21 cellular contexts compared by ENCODE assay signal in genomic region chr3:52227766-52228165, GRCh38. TPM values are rescaled to one million over a fixed set of nuclear protein-coding genes. Genes with fewer than 3 reads are reported as not detected.
A peak's percentile ranks its signal among the peaks of the same experiment; 100 is the strongest.
DNase-seq lines count a peak whose midpoint lies in the region; ATAC-seq and TF ChIP-seq lines count a peak whose summit lies in the region.
"Had no signal": no experiment of that assay in that cellular context is flagged by ENCODE, and none has a peak within 500 bp of the region (broad histone marks: within the 10 kb centered on the region; RNA-seq: fewer than 3 reads in every experiment).

No MANE protein-coding gene starts in this region.

- no peak overlapping the region for H3K4me3 Mint-ChIP-seq in activated CD8-positive, alpha-beta memory T cell treated with anti-CD3 and anti-CD28 coated beads, Interleukin-2, amount 10 ng/mL, durations not matched to agents 7 days and 5 days
- H3K4me3 Mint-ChIP-seq in endodermal cell = no peak overlapping the region
- H3K4me3 Mint-ChIP-seq: central memory CD8-positive, alpha-beta T cell had no signal

- H3K27ac Mint-ChIP-seq in activated CD8-positive, alpha-beta memory T cell treated with anti-CD3 and anti-CD28 coated beads, Interleukin-2, amount 10 ng/mL, durations not matched to agents 7 days and 5 days = peak overlapping the region; percentile 17
- H3K27ac Mint-ChIP-seq in endodermal cell = no peak overlapping the region
- H3K27ac Mint-ChIP-seq: progenitor cell of endocrine pancreas had no signal

- peaks cover 51% of the 10 kb centered on the region for H3K4me1 Mint-ChIP-seq in activated CD8-positive, alpha-beta memory T cell treated with anti-CD3 and anti-CD28 coated beads, Interleukin-2, amount 10 ng/mL, durations not matched to agents 7 days and 5 days
- H3K4me1 Mint-ChIP-seq in endodermal cell = no peaks in the 10 kb centered on the region

- CTCF ChIA-PET in activated CD8-positive, alpha-beta memory T cell treated with anti-CD3 and anti-CD28 coated beads, Interleukin-2, amount 10 ng/mL, durations not matched to agents 7 days and 5 days (lab: Charles Lee) = interaction anchor here (0.8 to 1.6 kb wide), 4 partner anchors 10 to 109 kb away, joined by 3 to 4 read pairs (median 3); no protein-coding TSS in a partner anchor

- no peak for TF ChIP-seq CTCF in endodermal cell (conservative IDR thresholded peaks at IDR 0.05)

- H3K27ac ChIP-seq in Karpas-422 (ENCODE audit: low read length) (peak overlapping the region; percentile 99), endodermal cell (ENCODE audit: low read depth, low read length) (peak overlapping the region; percentile 32)
- H3K27ac ChIP-seq: dorsolateral prefrontal cortex, GM23248, lower lobe of right lung, suprapubic skin, uterus had no signal

- no peaks in the 10 kb centered on the region for H3K9me3 Mint-ChIP-seq in activated CD8-positive, alpha-beta memory T cell treated with anti-CD3 and anti-CD28 coated beads, Interleukin-2, amount 10 ng/mL, durations not matched to agents 7 days and 5 days (ENCODE audit: low read depth)
- H3K9me3 Mint-ChIP-seq in endodermal cell = no peaks in the 10 kb centered on the region
- H3K9me3 Mint-ChIP-seq: central memory CD8-positive, alpha-beta T cell had no signal

- DNase-seq in activated CD8-positive, alpha-beta memory T cell treated with anti-CD3 and anti-CD28 coated beads, Interleukin-2, amount 10 ng/mL, durations not matched to agents 7 days and 5 days = no peak
- no peak for DNase-seq in activated CD8-positive, alpha-beta memory T cell treated with anti-CD3 and anti-CD28 coated beads, Interleukin-2, amount 50 U/mL, for 48 hours
- DNase-seq in Karpas-422 (no peak), endodermal cell (no peak), NCI-H82 treated with DMSO at 0.1 percent for 48 hours (lab: John Stamatoyannopoulos, UW; ENCODE audit: unreplicated experiment) (no peak)
- no peak for DNase-seq in stimulated activated naive CD4-positive, alpha-beta T cell (lab: John Stamatoyannopoulos, UW)
- DNase-seq: EL, glutamatergic neuron, GM23248, lower lobe of right lung, NCI-H1048, NCI-H1930, NCI-H2227 treated with DMSO at 0.1 percent for 48 hours, uterus had no signal

- no peaks in the 10 kb centered on the region for H3K9me3 ChIP-seq in Karpas-422 (ENCODE audit: low read length)
- H3K9me3 ChIP-seq in endodermal cell (ENCODE audit: control insufficient read depth, low read length) = no peaks in the 10 kb centered on the region
- H3K9me3 ChIP-seq: lower lobe of right lung, suprapubic skin, uterus had no signal

- peaks cover 23% of the 10 kb centered on the region for H3K36me3 ChIP-seq in Karpas-422 (ENCODE audit: insufficient read depth, low read length)
- peaks cover 18% of the 10 kb centered on the region for H3K36me3 ChIP-seq in endodermal cell (ENCODE audit: control insufficient read depth, insufficient read depth, low read length)
- H3K36me3 ChIP-seq: uterus had no signal

- no peak overlapping the region for H2AFZ ChIP-seq in Karpas-422 (ENCODE audit: low read length)
- H2AFZ ChIP-seq: GM23248 had no signal

- H3K4me3 ChIP-seq in Karpas-422 (ENCODE audit: low read length) (no peak overlapping the region), endodermal cell (ENCODE audit: low read length) (no peak overlapping the region)
- H3K4me3 ChIP-seq: dorsolateral prefrontal cortex, GM23248, lower lobe of right lung, suprapubic skin, uterus had no signal

- H3K4me2 ChIP-seq in Karpas-422 (ENCODE audit: low read depth, low read length, poor library complexity, severe bottlenecking) = peak overlapping the region; percentile 97

- H3K27me3 ChIP-seq in Karpas-422 (ENCODE audit: low read length) = no peaks in the 10 kb centered on the region
- H3K27me3 ChIP-seq in endodermal cell (ENCODE audit: control insufficient read depth, insufficient read depth, low read length, poor library complexity, severe bottlenecking) = no peaks in the 10 kb centered on the region
- H3K27me3 ChIP-seq: dorsolateral prefrontal cortex, suprapubic skin, uterus had no signal

- H3K79me2 ChIP-seq in Karpas-422 (ENCODE audit: low read length) = peaks cover 26% of the 10 kb centered on the region

- peaks cover 20% of the 10 kb centered on the region for H3K36me3 Mint-ChIP-seq in activated CD8-positive, alpha-beta memory T cell treated with anti-CD3 and anti-CD28 coated beads, Interleukin-2, amount 10 ng/mL, durations not matched to agents 7 days and 5 days
- H3K36me3 Mint-ChIP-seq in endodermal cell (ENCODE audit: low read depth) = peaks cover 23% of the 10 kb centered on the region

- no peaks in the 10 kb centered on the region for H3K9me2 ChIP-seq in Karpas-422 (replicated peaks; ENCODE audit: insufficient read depth, low read length)

- H3K4me1 ChIP-seq in Karpas-422 (ENCODE audit: low read length) (peaks cover 69% of the 10 kb centered on the region), endodermal cell (ENCODE audit: control insufficient read depth, insufficient read depth, low read length) (no peaks in the 10 kb centered on the region)
- H3K4me1 ChIP-seq: uterus had no signal

- H4K20me1 ChIP-seq in Karpas-422 (ENCODE audit: insufficient read depth, low read depth, low read length) = peaks cover 26% of the 10 kb centered on the region

- no peak for ATAC-seq in activated CD8-positive, alpha-beta memory T cell treated with anti-CD3 and anti-CD28 coated beads, Interleukin-2, amount 10 ng/mL, durations not matched to agents 7 days and 5 days
- ATAC-seq: lower lobe of right lung, Right ventricle myocardium inferior had no signal

- H3K27me3 Mint-ChIP-seq in activated CD8-positive, alpha-beta memory T cell treated with anti-CD3 and anti-CD28 coated beads, Interleukin-2, amount 10 ng/mL, durations not matched to agents 7 days and 5 days = no peaks in the 10 kb centered on the region
- no peaks in the 10 kb centered on the region for H3K27me3 Mint-ChIP-seq in endodermal cell (ENCODE audit: insufficient read depth)
- H3K27me3 Mint-ChIP-seq: central memory CD8-positive, alpha-beta T cell; progenitor cell of endocrine pancreas had no signal

- WGBS in endodermal cell (ENCODE audit: insufficient coverage in 1 of 2, insufficient read length in 1 of 2), 2 experiments = 78 to 87% methylated on average over 4 to 7 of the region's 7 CpGs

- H3K9ac ChIP-seq in Karpas-422 (ENCODE audit: low read length) = peak overlapping the region; percentile 72
- no peak overlapping the region for H3K9ac ChIP-seq in endodermal cell (ENCODE audit: extremely low read depth, low read length, poor library complexity, severe bottlenecking)
- H3K9ac ChIP-seq: GM23248 had no signal

RNA-seq across cellular contexts. Expression of gene TLR9, which starts 2.3 kb away (rescaled TPM):
- under 1 TPM in 1 of 2 experiments, not detected in 1; 0.64 TPM for total RNA-seq in activated CD8-positive, alpha-beta memory T cell treated with anti-CD3 and anti-CD28 coated beads, Interleukin-2, amount 10 ng/mL, durations not matched to agents 7 days and 5 days
- total RNA-seq in Karpas-422 (2014; rRNA removed; shearing (Covaris generic); ENCODE audit: low replicate concordance) = 7.4 and 26.5 TPM in 2 replicates
- under 1 TPM in 1 of 2 donors, not detected in 1; 0.11 TPM for total RNA-seq in endodermal cell
- polyA plus RNA-seq in endodermal cell (2013, experiment 1 of 2) = 0.18 TPM
- 0.17 TPM for polyA plus RNA-seq in endodermal cell (2013, experiment 2 of 2)
- total RNA-seq: A673, GM23248, kidney epithelial cell, progenitor cell of endocrine pancreas had no signal
- polyA plus RNA-seq: GM23248 had no signal

RNA-seq across cellular contexts. Expression of gene TWF2, which starts 11.2 kb away (rescaled TPM):
- 100 to 1,000 TPM; 110 to 131 TPM for total RNA-seq in activated CD8-positive, alpha-beta memory T cell treated with anti-CD3 and anti-CD28 coated beads, Interleukin-2, amount 10 ng/mL, durations not matched to agents 7 days and 5 days
- 42.0 and 76.3 TPM in 2 replicates for total RNA-seq in Karpas-422 (2014; rRNA removed; shearing (Covaris generic); ENCODE audit: low replicate concordance)
- total RNA-seq in endodermal cell = 10 to 100 TPM; 40.7 to 41.9 TPM
- 32.6 TPM for polyA plus RNA-seq in endodermal cell (2013, experiment 1 of 2)
- 27.3 TPM for polyA plus RNA-seq in endodermal cell (2013, experiment 2 of 2)

RNA-seq across cellular contexts. Expression of gene PPM1M, which starts 17.8 kb away (rescaled TPM):
- total RNA-seq in activated CD8-positive, alpha-beta memory T cell treated with anti-CD3 and anti-CD28 coated beads, Interleukin-2, amount 10 ng/mL, durations not matched to agents 7 days and 5 days = 10 to 100 TPM; 91.1 to 94.1 TPM
- total RNA-seq in Karpas-422 (2014; rRNA removed; shearing (Covaris generic); ENCODE audit: low replicate concordance) = 25.5 and 35.4 TPM in 2 replicates
- total RNA-seq in endodermal cell = 1 to 10 TPM; 6.7 to 6.8 TPM
- polyA plus RNA-seq in endodermal cell (2013, experiment 1 of 2) = 4.8 TPM
- polyA plus RNA-seq in endodermal cell (2013, experiment 2 of 2) = 3.8 TPM

RNA-seq across cellular contexts. Expression of gene ALAS1, which starts 29.8 kb away (rescaled TPM):
- total RNA-seq in activated CD8-positive, alpha-beta memory T cell treated with anti-CD3 and anti-CD28 coated beads, Interleukin-2, amount 10 ng/mL, durations not matched to agents 7 days and 5 days = 10 to 100 TPM; 61.3 to 84.2 TPM
- 24.8 and 41.6 TPM in 2 replicates for total RNA-seq in Karpas-422 (2014; rRNA removed; shearing (Covaris generic); ENCODE audit: low replicate concordance)
- 10 to 100 TPM; 33.6 to 50.1 TPM for total RNA-seq in endodermal cell
- polyA plus RNA-seq in endodermal cell (2013, experiment 1 of 2) = 49.3 TPM
- polyA plus RNA-seq in endodermal cell (2013, experiment 2 of 2) = 41.2 TPM

RNA-seq across cellular contexts. Expression of gene WDR82, which starts 50.7 kb away (rescaled TPM):
- 100 to 1,000 TPM; 114 to 132 TPM for total RNA-seq in activated CD8-positive, alpha-beta memory T cell treated with anti-CD3 and anti-CD28 coated beads, Interleukin-2, amount 10 ng/mL, durations not matched to agents 7 days and 5 days
- 30.4 and 42.0 TPM in 2 replicates for total RNA-seq in Karpas-422 (2014; rRNA removed; shearing (Covaris generic); ENCODE audit: low replicate concordance)
- 10 to 100 TPM; 78.4 to 84.2 TPM for total RNA-seq in endodermal cell
- 95.1 TPM for polyA plus RNA-seq in endodermal cell (2013, experiment 1 of 2)
- 88.3 TPM for polyA plus RNA-seq in endodermal cell (2013, experiment 2 of 2)
